ENCODE assay signal across 8 cellular contexts in the genomic region with DNA sequence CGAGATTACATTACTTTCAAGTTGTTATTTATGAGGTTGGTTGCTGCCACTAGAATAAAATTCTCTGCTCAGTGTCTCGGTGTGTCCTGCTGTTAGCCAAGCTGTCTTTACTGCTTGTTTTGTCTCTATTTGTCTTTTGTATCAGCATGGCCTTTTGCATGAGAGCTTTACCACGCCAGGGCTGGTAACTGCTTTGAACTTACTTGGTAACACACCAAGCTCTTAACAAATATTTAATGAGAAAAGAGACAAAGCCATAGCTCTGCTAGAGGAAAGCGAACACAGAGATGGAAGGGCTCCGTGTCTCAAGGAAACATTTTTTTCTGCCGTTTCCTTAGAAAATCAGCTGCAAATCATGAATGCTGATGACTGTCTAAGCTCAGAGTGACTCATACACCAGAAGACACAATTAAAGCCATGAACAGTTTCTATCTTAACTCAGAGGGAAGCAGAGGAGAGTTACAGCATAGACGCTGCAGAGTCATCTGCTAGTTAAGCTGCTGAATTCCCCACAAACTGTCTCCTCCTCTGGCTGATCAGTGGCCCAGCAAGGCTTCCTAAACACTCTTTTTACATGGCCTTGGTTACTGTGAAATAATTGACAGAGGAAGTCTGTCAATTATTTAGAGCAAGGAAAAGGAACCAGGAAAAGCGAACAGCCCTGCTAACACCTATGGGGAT. TPM values are rescaled to one million over a fixed set of nuclear protein-coding genes. Genes with fewer than 3 reads are reported as not detected.
DNase-seq lines count a peak whose midpoint lies in the region; ATAC-seq lines count a peak whose summit lies in the region.

No MANE protein-coding gene starts in this region.

- ATAC-seq in GM18861 (IDR thresholded peaks at IDR 0.05; ENCODE audit: unreplicated experiment) (peak; percentile 68), HG03378 (IDR thresholded peaks at IDR 0.05; ENCODE audit: unreplicated experiment) (peak; percentile 80), left cardiac atrium (peak; percentile 46 to 82), HG03280 (IDR thresholded peaks at IDR 0.05; ENCODE audit: unreplicated experiment) (no peak)
- ATAC-seq in stimulated activated memory B cell treated with anti-CD40 and anti-IgM and Interleukin-4, amounts not matched to agents 10 μg/mL and 1 μg/mL and 100 μg/mL, for 72 hours: peak; percentile 32

- peak overlapping the region; percentile 75 for H3K4me3 Mint-ChIP-seq in activated T-helper 1 cell treated with anti-CD3 and anti-CD28 coated beads, Interleukin-12 subunit alpha, Interleukin-12 subunit beta, Interleukin-2, Interleukin-4 antibody, amounts not matched to agents 30 ng/mL and 10 ng/mL and 1 ng/mL, durations not matched to agents 14 hours and 24 hours and 36 hours
- no peak overlapping the region for H3K4me3 Mint-ChIP-seq in stimulated activated memory B cell treated with anti-CD40 and anti-IgM and Interleukin-4, amounts not matched to agents 10 μg/mL and 1 μg/mL and 100 μg/mL, for 72 hours

- peaks cover 24% of the 10 kb centered on the region for H3K36me3 Mint-ChIP-seq in activated T-helper 1 cell treated with anti-CD3 and anti-CD28 coated beads, Interleukin-12 subunit alpha, Interleukin-12 subunit beta, Interleukin-2, Interleukin-4 antibody, amounts not matched to agents 30 ng/mL and 10 ng/mL and 1 ng/mL, durations not matched to agents 14 hours and 24 hours and 36 hours (ENCODE audit: low read depth)
- H3K36me3 Mint-ChIP-seq in stimulated activated memory B cell treated with anti-CD40 and anti-IgM and Interleukin-4, amounts not matched to agents 10 μg/mL and 1 μg/mL and 100 μg/mL, for 72 hours: peaks cover 12% of the 10 kb centered on the region

- intact Hi-C loops in activated T-helper 1 cell treated with anti-CD3 and anti-CD28 coated beads, Interleukin-12 subunit alpha, Interleukin-12 subunit beta, Interleukin-2, Interleukin-4 antibody, amounts not matched to agents 30 ng/mL and 10 ng/mL and 1 ng/mL, durations not matched to agents 14 hours and 24 hours and 36 hours (cut with micrococcal nuclease): loop anchor here (1.0 to 5.0 kb wide), 8 partner anchors 45 to 766 kb away; a partner anchor contains a TSS
- intact Hi-C loops in left cardiac atrium (cut with DNase I): no loop called here

- H3K9me3 Mint-ChIP-seq in activated T-helper 1 cell treated with anti-CD3 and anti-CD28 coated beads, Interleukin-12 subunit alpha, Interleukin-12 subunit beta, Interleukin-2, Interleukin-4 antibody, amounts not matched to agents 30 ng/mL and 10 ng/mL and 1 ng/mL, durations not matched to agents 14 hours and 24 hours and 36 hours: peaks cover 5% of the 10 kb centered on the region
- H3K9me3 Mint-ChIP-seq in stimulated activated memory B cell treated with anti-CD40 and anti-IgM and Interleukin-4, amounts not matched to agents 10 μg/mL and 1 μg/mL and 100 μg/mL, for 72 hours: peaks cover 7% of the 10 kb centered on the region

- no peak for DNase-seq in activated T-helper 1 cell treated with anti-CD3 and anti-CD28 coated beads, Interleukin-12 subunit alpha, Interleukin-12 subunit beta, Interleukin-2, Interleukin-4 antibody, amounts not matched to agents 30 ng/mL and 10 ng/mL and 1 ng/mL, durations not matched to agents 14 hours and 24 hours and 36 hours (ENCODE audit: low spot score)
- DNase-seq in left cardiac atrium (no peak), activated gamma-delta T cell treated with Interleukin-2 at 50 U/mL for 16 hours (no peak), SW 1271 (lab: John Stamatoyannopoulos, UW) (no peak)

- no peaks in the 10 kb centered on the region for H3K27me3 Mint-ChIP-seq in activated T-helper 1 cell treated with anti-CD3 and anti-CD28 coated beads, Interleukin-12 subunit alpha, Interleukin-12 subunit beta, Interleukin-2, Interleukin-4 antibody, amounts not matched to agents 30 ng/mL and 10 ng/mL and 1 ng/mL, durations not matched to agents 14 hours and 24 hours and 36 hours (ENCODE audit: insufficient read depth)
- H3K27me3 Mint-ChIP-seq in stimulated activated memory B cell treated with anti-CD40 and anti-IgM and Interleukin-4, amounts not matched to agents 10 μg/mL and 1 μg/mL and 100 μg/mL, for 72 hours: no peaks in the 10 kb centered on the region

- peaks cover 61% of the 10 kb centered on the region for H3K4me1 Mint-ChIP-seq in activated T-helper 1 cell treated with anti-CD3 and anti-CD28 coated beads, Interleukin-12 subunit alpha, Interleukin-12 subunit beta, Interleukin-2, Interleukin-4 antibody, amounts not matched to agents 30 ng/mL and 10 ng/mL and 1 ng/mL, durations not matched to agents 14 hours and 24 hours and 36 hours (ENCODE audit: low read depth)
- peaks cover 9% of the 10 kb centered on the region for H3K4me1 Mint-ChIP-seq in stimulated activated memory B cell treated with anti-CD40 and anti-IgM and Interleukin-4, amounts not matched to agents 10 μg/mL and 1 μg/mL and 100 μg/mL, for 72 hours

- peak overlapping the region; percentile 93 for H3K27ac Mint-ChIP-seq in activated T-helper 1 cell treated with anti-CD3 and anti-CD28 coated beads, Interleukin-12 subunit alpha, Interleukin-12 subunit beta, Interleukin-2, Interleukin-4 antibody, amounts not matched to agents 30 ng/mL and 10 ng/mL and 1 ng/mL, durations not matched to agents 14 hours and 24 hours and 36 hours
- H3K27ac Mint-ChIP-seq in stimulated activated memory B cell treated with anti-CD40 and anti-IgM and Interleukin-4, amounts not matched to agents 10 μg/mL and 1 μg/mL and 100 μg/mL, for 72 hours: no peak overlapping the region

RNA-seq across cellular contexts. Expression of a gene that starts 44.8 kb away (rescaled TPM):
- 7.8 and 8.6 TPM in 2 replicates for total RNA-seq in activated T-helper 1 cell treated with anti-CD3 and anti-CD28 coated beads, Interleukin-12 subunit alpha, Interleukin-12 subunit beta, Interleukin-2, Interleukin-4 antibody, amounts not matched to agents 30 ng/mL and 10 ng/mL and 1 ng/mL, durations not matched to agents 14 hours and 24 hours and 36 hours
- 1 to 10 TPM; 2.9 to 4.6 TPM for total RNA-seq in left cardiac atrium
